In genomic region chr12:53504004-53504920, GRCh38 we compare ENCODE assay signal across 1 cellular context.
TF ChIP-seq lines count a peak whose summit lies in the region.

No MANE protein-coding gene starts in this region.

TF ChIP-seq in K562, 482 proteins besides CTCF, POLR2A, EP300 and RAD21:
- TF ChIP-seq TGIF2 (CRISPR knock-in tag; IDR thresholded peaks at IDR 0.05), result no peak
